31 cellular contexts compared by ENCODE assay signal in genomic region chr3:40576431-40576830, GRCh38.
"Had no signal": no experiment of that assay in that cellular context is flagged by ENCODE, and none has a peak within 500 bp of the region (broad histone marks: within the 10 kb centered on the region; RNA-seq: fewer than 3 reads in every experiment).

No MANE protein-coding gene starts in this region.

- H3K4me3 Mint-ChIP-seq: activated B cell treated with CpG ODN at 0.5 μM for 24 hours; activated CD8-positive, alpha-beta T cell treated with anti-CD3 and anti-CD28 coated beads for 36 hours; activated naive CD8-positive, alpha-beta T cell; activated T-cell treated with anti-CD3 and anti-CD28 coated beads, Interleukin-2, amount 50 U/mL, for 4 hours; activated T-helper 17 cell treated with anti-CD3 and anti-CD28 coated beads, Interleukin-2, amount 50 U/mL, for 72 hours; dendritic cell treated with granulocyte-macrophage colony-stimulating factor and Interleukin-4, amounts not matched to agents 40 ng/mL and 50 ng/mL, for 4 days; endodermal cell; T-helper 17 cell; T-helper 2 cell treated with Interferon-gamma antibody and Interleukin-4, amounts not matched to agents 5 μg/mL and 100 μg/mL, for 36 hours had no signal

- H3K9me3 Mint-ChIP-seq: activated B cell treated with CpG ODN at 0.5 μM for 24 hours; activated CD8-positive, alpha-beta T cell treated with anti-CD3 and anti-CD28 coated beads for 36 hours; activated T-cell treated with anti-CD3 and anti-CD28 coated beads, Interleukin-2, amount 50 U/mL, for 4 hours; activated T-helper 17 cell treated with anti-CD3 and anti-CD28 coated beads, Interleukin-2, amount 50 U/mL, for 72 hours; dendritic cell treated with granulocyte-macrophage colony-stimulating factor and Interleukin-4, amounts not matched to agents 40 ng/mL and 50 ng/mL, for 4 days; endodermal cell; T-helper 2 cell treated with Interferon-gamma antibody and Interleukin-4, amounts not matched to agents 5 μg/mL and 100 μg/mL, for 36 hours had no signal

- DNase-seq: activated B cell treated with CpG ODN at 0.5 μM for 24 hours; activated CD4-positive, alpha-beta T cell treated with anti-CD3 and anti-CD28 coated beads for 48 hours; activated CD4-positive, alpha-beta T cell treated with anti-CD3 and anti-CD28 coated beads, Interleukin-2, amount 50 U/mL, for 1 hour; activated CD4-positive, alpha-beta T cell treated with anti-CD3 and anti-CD28 coated beads, Interleukin-2, amount 50 U/mL, for 48 hours; activated CD8-positive, alpha-beta memory T cell treated with anti-CD3 and anti-CD28 coated beads for 24 hours; activated CD8-positive, alpha-beta T cell treated with anti-CD3 and anti-CD28 coated beads for 36 hours; activated effector memory CD4-positive, alpha-beta T cell treated with Interleukin-2 at 50 U/mL for 16 hours; activated gamma-delta T cell treated with Interleukin-2 at 50 U/mL for 16 hours; activated naive CD4-positive, alpha-beta T cell treated with anti-CD3 and anti-CD28 coated beads, Interleukin-2, amount 50 U/mL, for 16 hours; activated naive CD4-positive, alpha-beta T cell treated with Interleukin-2 at 50 U/mL for 16 hours; activated T-cell treated with anti-CD3 and anti-CD28 coated beads, Interleukin-2, amount 50 U/mL, for 4 hours; amniotic stem cell; anterior cingulate cortex; body of pancreas; central memory CD4-positive, alpha-beta T cell; cerebellar nuclear complex; colonic mucosa; dorsolateral prefrontal cortex; effector memory CD4-positive, alpha-beta T cell; endodermal cell; foreskin fibroblast; head of caudate nucleus; T-helper 1 cell; T-helper 17 cell; T1000; WERI-Rb-1 had no signal

- H3K36me3 Mint-ChIP-seq: activated naive CD8-positive, alpha-beta T cell had no signal

- H3K36me3 ChIP-seq: cardiac muscle cell, colonic mucosa, WERI-Rb-1 had no signal

- H3K27ac ChIP-seq: body of pancreas, cardiac muscle cell, colonic mucosa, WERI-Rb-1 had no signal

- H3K27me3 ChIP-seq: body of pancreas, cardiac muscle cell, colonic mucosa, dorsolateral prefrontal cortex had no signal

- H3K4me1 Mint-ChIP-seq: activated B cell treated with CpG ODN at 0.5 μM for 24 hours; activated T-helper 17 cell treated with anti-CD3 and anti-CD28 coated beads, Interleukin-2, amount 50 U/mL, for 72 hours; endodermal cell; T-helper 17 cell had no signal

- H3K4me1 ChIP-seq: body of pancreas, colonic mucosa had no signal

- H3K4me3 ChIP-seq: body of pancreas, cardiac muscle cell, colonic mucosa, dorsolateral prefrontal cortex had no signal

- H3K27ac Mint-ChIP-seq: activated B cell treated with CpG ODN at 0.5 μM for 24 hours; activated CD8-positive, alpha-beta T cell treated with anti-CD3 and anti-CD28 coated beads for 36 hours; activated naive CD8-positive, alpha-beta T cell; activated T-helper 17 cell treated with anti-CD3 and anti-CD28 coated beads, Interleukin-2, amount 50 U/mL, for 72 hours; dendritic cell treated with granulocyte-macrophage colony-stimulating factor and Interleukin-4, amounts not matched to agents 40 ng/mL and 50 ng/mL, for 4 days; endodermal cell; T-helper 17 cell; T-helper 2 cell treated with Interferon-gamma antibody and Interleukin-4, amounts not matched to agents 5 μg/mL and 100 μg/mL, for 36 hours had no signal

- H3K9me3 ChIP-seq: body of pancreas, colonic mucosa had no signal
